ENCODE assay signal across 8 cellular contexts in genomic region chr10:29658984-29659769, GRCh38. TPM values are rescaled to one million over a fixed set of nuclear protein-coding genes. Genes with fewer than 3 reads are reported as not detected.
A peak's percentile ranks its signal among the peaks of the same experiment; 100 is the strongest.
DNase-seq lines count a peak whose midpoint lies in the region; ATAC-seq and TF ChIP-seq lines count a peak whose summit lies in the region.

No MANE protein-coding gene starts in this region.

- peak overlapping the region; percentile 22 for H3K4me3 Mint-ChIP-seq in activated CD8-positive, alpha-beta T cell treated with anti-CD3 and anti-CD28 coated beads for 36 hours

- H3K27me3 Mint-ChIP-seq in activated CD8-positive, alpha-beta T cell treated with anti-CD3 and anti-CD28 coated beads for 36 hours, result peaks cover 3% of the 10 kb centered on the region

- no peak overlapping the region for H3K14ac ChIP-seq in neuronal stem cell (ENCODE audit: low read length)

- TF ChIP-seq CTCF in activated CD8-positive, alpha-beta T cell treated with anti-CD3 and anti-CD28 coated beads for 36 hours (IDR thresholded peaks at IDR 0.05), result no peak
- TF ChIP-seq CTCF in epithelial cell of proximal tubule (conservative IDR thresholded peaks at IDR 0.05; ENCODE audit: low read depth, low read length) (peak; percentile 56), testis (IDR thresholded peaks at IDR 0.05) (peak in 1 of 3 experiments; percentile 9)

- H3K9me3 ChIP-seq in neuronal stem cell (replicated peaks in 1 of 2; ENCODE audit: control insufficient read depth in 2 of 2, insufficient read depth in 1 of 2, low read depth in 1 of 2, low read length in 2 of 2) (peaks cover 6 to 18% of the 10 kb centered on the region in 2 donors), testis (no peaks in the 10 kb centered on the region)

- H4K91ac ChIP-seq in neuronal stem cell (ENCODE audit: low read depth, low read length, poor library complexity), result no peak overlapping the region

- H3K4ac ChIP-seq in neuronal stem cell (ENCODE audit: low read length), result no peak overlapping the region

- H4K8ac ChIP-seq in neuronal stem cell (ENCODE audit: low read depth, low read length), result no peak overlapping the region

- peaks cover 7% of the 10 kb centered on the region for H3K9me3 Mint-ChIP-seq in activated CD8-positive, alpha-beta T cell treated with anti-CD3 and anti-CD28 coated beads for 36 hours

- H3K23ac ChIP-seq in neuronal stem cell (ENCODE audit: low read depth, low read length, poor library complexity), result no peak overlapping the region

- H2AK5ac ChIP-seq in neuronal stem cell (ENCODE audit: low read depth, low read length), result no peak overlapping the region

- peak overlapping the region; percentile 24; the same call in 1 of the 2 replicates for H3K4me3 ChIP-seq in GM08714 (ENCODE audit: low read length)
- no peak overlapping the region for H3K4me3 ChIP-seq in epithelial cell of proximal tubule (ENCODE audit: low read depth, low read length)
- no peak overlapping the region for H3K4me3 ChIP-seq in neuronal stem cell (ENCODE audit: low read length in 2 of 2)
- no peak overlapping the region for H3K4me3 ChIP-seq in testis

- peak; percentile 96 for DNase-seq in H4 (ENCODE audit: low spot score)
- peak; percentile 94 for DNase-seq in LoVo (ENCODE audit: low spot score)
- peak; percentile 78 for DNase-seq in activated CD8-positive, alpha-beta T cell treated with anti-CD3 and anti-CD28 coated beads for 36 hours
- peak; percentile 100 for DNase-seq in epithelial cell of proximal tubule (ENCODE audit: low read depth)
- DNase-seq in neuronal stem cell (ENCODE audit: low spot score), result no peak
- no peak for DNase-seq in testis
- no peak for DNase-seq in NCI-H2029 (lab: John Stamatoyannopoulos, UW)

- H3K27ac Mint-ChIP-seq in activated CD8-positive, alpha-beta T cell treated with anti-CD3 and anti-CD28 coated beads for 36 hours, result peak overlapping the region; percentile 5

- intact Hi-C loops in activated CD8-positive, alpha-beta T cell treated with anti-CD3 and anti-CD28 coated beads for 36 hours (cut with micrococcal nuclease), result no loop called here
- intact Hi-C loops in testis (cut with DNase I; ENCODE audit: low total_unique reads), result no loop called here

- H3K36me3 ChIP-seq in neuronal stem cell (replicated peaks in 1 of 2; ENCODE audit: control insufficient read depth in 2 of 2, insufficient read depth in 2 of 2, low read length in 2 of 2), result peaks cover 17 to 19% of the 10 kb centered on the region in 2 donors
- H3K36me3 ChIP-seq in testis (ENCODE audit: low read depth, missing control alignments), result no peaks in the 10 kb centered on the region

- peaks cover 18% of the 10 kb centered on the region for H3K36me3 Mint-ChIP-seq in activated CD8-positive, alpha-beta T cell treated with anti-CD3 and anti-CD28 coated beads for 36 hours (ENCODE audit: low read depth)

- no peak for TF ChIP-seq POLR2A in testis (IDR thresholded peaks at IDR 0.05)

- H3K4me2 ChIP-seq in neuronal stem cell (ENCODE audit: insufficient read depth, low read length, poor library complexity, severe bottlenecking), result no peak overlapping the region

- H3K27me3 ChIP-seq in neuronal stem cell (ENCODE audit: control insufficient read depth in 3 of 3, insufficient read depth in 3 of 3, low read depth in 1 of 3, low read length in 3 of 3) (no peaks in the 10 kb centered on the region), testis (no peaks in the 10 kb centered on the region)

- no peak overlapping the region for H2BK12ac ChIP-seq in neuronal stem cell (ENCODE audit: low read length)

- H3K27ac ChIP-seq in neuronal stem cell (replicated peaks; ENCODE audit: low read length) (peak overlapping the region; percentile 49), testis (peak overlapping the region; percentile 28 to 64)

- H2BK15ac ChIP-seq in neuronal stem cell (ENCODE audit: low read length), result no peak overlapping the region

- no CpG with 5 or more reads among the region's 9 CpGs for WGBS in neuronal stem cell (ENCODE audit: extremely low coverage in 2 of 2, insufficient read length in 2 of 2, insufficient replicate concordance in 1 of 2), 2 donors
- 49 to 54% methylated on average over 9 of the region's 9 CpGs for WGBS in testis, 2 donors

- no peak overlapping the region for H3K18ac ChIP-seq in neuronal stem cell (ENCODE audit: low read length)

- no peak overlapping the region for H3K9ac ChIP-seq in neuronal stem cell (ENCODE audit: low read depth, low read length, poor library complexity)

- H2AFZ ChIP-seq in neuronal stem cell (ENCODE audit: low read length), result no peak overlapping the region

- ATAC-seq in activated CD8-positive, alpha-beta T cell treated with anti-CD3 and anti-CD28 coated beads for 36 hours, result peak; percentile 96

- H2BK5ac ChIP-seq in neuronal stem cell (ENCODE audit: low read length), result no peak overlapping the region

- CTCF ChIA-PET in activated CD8-positive, alpha-beta T cell treated with anti-CD3 and anti-CD28 coated beads for 36 hours (lab: Charles Lee), result interaction anchor here (1.2 to 3.6 kb wide), 3 partner anchors 11 to 76 kb away, joined by 3 to 16 read pairs (median 4); no protein-coding TSS in a partner anchor

- peaks cover 7 to 14% of the 10 kb centered on the region in 2 donors for H3K4me1 ChIP-seq in neuronal stem cell (ENCODE audit: control insufficient read depth in 2 of 2, insufficient read depth in 1 of 2, low read depth in 1 of 2, low read length in 2 of 2)
- peaks cover 27% of the 10 kb centered on the region for H3K4me1 ChIP-seq in testis

- POLR2A ChIA-PET in activated CD8-positive, alpha-beta T cell treated with anti-CD3 and anti-CD28 coated beads for 36 hours (lab: Charles Lee), result interaction anchor here (0.6 to 1.2 kb wide), 2 partner anchors 68 to 76 kb away, joined by 3 to 5 read pairs; no protein-coding TSS in a partner anchor

- H3K79me1 ChIP-seq in neuronal stem cell (ENCODE audit: low read depth, low read length), result no peaks in the 10 kb centered on the region

- H2BK120ac ChIP-seq in neuronal stem cell (ENCODE audit: low read depth, low read length), result no peak overlapping the region

- H3K4me1 Mint-ChIP-seq in activated CD8-positive, alpha-beta T cell treated with anti-CD3 and anti-CD28 coated beads for 36 hours (ENCODE audit: low read depth), result peaks cover 34% of the 10 kb centered on the region

RNA-seq across cellular contexts. Expression of gene SVIL, which starts 24.4 kb away (rescaled TPM):
- 4.7 and 125 TPM in 2 replicates for total RNA-seq in H4 (2014; rRNA removed; shearing (Covaris generic))
- 1 to 10 TPM; 7.9 to 8.9 TPM for total RNA-seq in activated CD8-positive, alpha-beta T cell treated with anti-CD3 and anti-CD28 coated beads for 36 hours
- total RNA-seq in epithelial cell of proximal tubule (52.9 and 58.5 TPM in 2 replicates), testis (10 to 100 TPM; 63.1 to 67.6 TPM)
- polyA plus RNA-seq in neuronal stem cell (2013, experiment 1 of 2), result 26.6 TPM
- 28.1 TPM for polyA plus RNA-seq in neuronal stem cell (2013, experiment 2 of 2)
- 44.7 TPM for polyA plus RNA-seq in testis (ENCODE audit: insufficient read depth, low read depth, low replicate concordance)

Comparison
In these comparisons a context has a peak if more than half of its experiments do, and no peak if none do; other contexts are left out.
1. DNase-seq: peak in H4 (single experiment), LoVo (single experiment), activated CD8-positive, alpha-beta T cell treated with anti-CD3 and anti-CD28 coated beads for 36 hours (single experiment) and epithelial cell of proximal tubule (single experiment); none in neuronal stem cell (single experiment), testis (single experiment) and NCI-H2029 (single experiment).